Comparison of ENCODE assay signal across 8 cellular contexts in genomic region chr3:132659000-132659369, GRCh38. TPM values are rescaled to one million over a fixed set of nuclear protein-coding genes. Genes with fewer than 3 reads are reported as not detected.
A peak's percentile ranks its signal among the peaks of the same experiment; 100 is the strongest.
DNase-seq lines count a peak whose midpoint lies in the region; ATAC-seq and TF ChIP-seq lines count a peak whose summit lies in the region.

No MANE protein-coding gene starts in this region.

- H3K4me3 Mint-ChIP-seq in effector memory CD8-positive, alpha-beta T cell, result peak overlapping the region; percentile 92 to 97

- no peaks in the 10 kb centered on the region for H3K9me2 ChIP-seq in neural cell (ENCODE audit: insufficient read depth, low read length)

- no peak for TF ChIP-seq EP300 in neural cell (conservative IDR thresholded peaks at IDR 0.05; ENCODE audit: poor library complexity, severe bottlenecking)

- peak overlapping the region; percentile 23 for H3K4me2 ChIP-seq in neural cell (ENCODE audit: low read length)

- no peaks in the 10 kb centered on the region for H3K27me3 ChIP-seq in neural cell (ENCODE audit: insufficient read depth, low read depth, low read length)

- no peak for TF ChIP-seq RAD21 in neural cell (conservative IDR thresholded peaks at IDR 0.05)

- ATAC-seq in effector memory CD8-positive, alpha-beta T cell (replicated peaks), result no peak
- no peak for ATAC-seq in HG03520 (IDR thresholded peaks at IDR 0.05; ENCODE audit: unreplicated experiment)
- no peak for ATAC-seq in HG03095 (IDR thresholded peaks at IDR 0.05; ENCODE audit: unreplicated experiment)

- H3K27ac Mint-ChIP-seq in effector memory CD8-positive, alpha-beta T cell, result peak overlapping the region; percentile 97 to 99

- DNase-seq in SHP77 (lab: John Stamatoyannopoulos, UW) (peak; percentile 50 to 65), SHP77 treated with DMSO at 0.1 percent for 48 hours (lab: John Stamatoyannopoulos, UW) (no peak), NCI-H82 (lab: John Stamatoyannopoulos, UW) (peak; percentile 82), mucosa of gallbladder (ENCODE audit: low spot score) (no peak)
- no peak for DNase-seq in effector memory CD8-positive, alpha-beta T cell

- H2AFZ ChIP-seq in neural cell (ENCODE audit: low read depth, low read length), result peak overlapping the region; percentile 91

- peaks cover 23% of the 10 kb centered on the region for H3K36me3 Mint-ChIP-seq in effector memory CD8-positive, alpha-beta T cell (ENCODE audit: insufficient read depth)

- no peaks in the 10 kb centered on the region for H3K9me3 Mint-ChIP-seq in effector memory CD8-positive, alpha-beta T cell

- H3K9ac ChIP-seq in neural cell (ENCODE audit: low read length), result peak overlapping the region; percentile 88

- no peak for TF ChIP-seq CTCF in neural cell (IDR thresholded peaks at IDR 0.05; ENCODE audit: poor library complexity, severe bottlenecking)

- peaks cover 36 to 47% of the 10 kb centered on the region in 2 donors for H3K4me1 Mint-ChIP-seq in effector memory CD8-positive, alpha-beta T cell (ENCODE audit: low read depth in 2 of 2)

- no peaks in the 10 kb centered on the region for H3K9me3 ChIP-seq in neural cell (ENCODE audit: low read length)

- no peaks in the 10 kb centered on the region for H4K20me1 ChIP-seq in neural cell (ENCODE audit: insufficient read depth)

- H3K27me3 Mint-ChIP-seq in effector memory CD8-positive, alpha-beta T cell, result no peaks in the 10 kb centered on the region

- H3K36me3 ChIP-seq in neural cell (ENCODE audit: insufficient read depth, low read length), result no peaks in the 10 kb centered on the region

- H3K79me2 ChIP-seq in neural cell (replicated peaks; ENCODE audit: insufficient read depth, low read length), result peaks cover 33% of the 10 kb centered on the region

- H3K27ac ChIP-seq in neural cell (ENCODE audit: low read length), result no peak overlapping the region

- peak overlapping the region; percentile 90 for H3K4me3 ChIP-seq in neural cell (ENCODE audit: low read length)

- no peaks in the 10 kb centered on the region for H3F3A ChIP-seq in neural cell (ENCODE audit: insufficient read depth, low read length, poor library complexity, severe bottlenecking)

TF ChIP-seq in neural cell, 6 proteins besides CTCF, POLR2A, EP300 and RAD21:
- no peak for TF ChIP-seq TAF1 (IDR thresholded peaks at IDR 0.05; ENCODE audit: low read depth)

RNA-seq across cellular contexts. Expression of gene ACAD11, which starts 0.6 kb away (rescaled TPM):
- polyA plus RNA-seq in neural cell, result 14.9 and 19.2 TPM in 2 replicates
- 20.0 and 24.9 TPM in 2 replicates for polyA minus RNA-seq in neural cell
- total RNA-seq in mucosa of gallbladder, result 29.9 TPM

RNA-seq across cellular contexts. Expression of gene UBA5, which starts 1.1 kb away (rescaled TPM):
- 74.0 and 77.8 TPM in 2 replicates for polyA plus RNA-seq in neural cell
- polyA minus RNA-seq in neural cell, result 80.3 and 89.4 TPM in 2 replicates
- 33.6 TPM for total RNA-seq in mucosa of gallbladder

Comparison
In these comparisons a context has a peak if more than half of its experiments do, and no peak if none do; other contexts are left out.
1. DNase-seq: peak in SHP77 (2 of 2) and NCI-H82 (single experiment); none in SHP77 treated with DMSO at 0.1 percent for 48 hours (single experiment), effector memory CD8-positive, alpha-beta T cell (0 of 3) and mucosa of gallbladder (single experiment).